In the genomic region with DNA sequence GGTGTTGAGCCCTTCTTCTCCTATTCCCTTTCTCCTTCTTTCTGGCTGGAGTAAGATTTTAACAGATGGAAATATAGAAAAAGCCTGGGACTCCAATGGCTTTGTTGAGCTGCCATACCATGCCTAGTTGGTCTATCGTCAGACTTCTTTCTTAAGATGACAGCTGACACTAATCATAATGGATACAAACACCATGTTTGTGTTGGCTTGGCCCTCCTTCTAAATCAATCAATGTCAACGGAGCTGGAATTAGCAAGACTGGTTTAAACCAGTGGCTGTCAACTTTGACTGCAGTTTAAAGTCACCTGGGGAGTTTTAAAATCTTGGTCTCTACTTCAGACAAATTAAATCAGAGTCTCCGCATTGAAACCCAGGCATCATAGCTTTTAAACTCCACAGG, we compare ENCODE assay signal across 14 cellular contexts.
A peak's percentile ranks its signal among the peaks of the same experiment; 100 is the strongest.
DNase-seq lines count a peak whose midpoint lies in the region; ATAC-seq lines count a peak whose summit lies in the region.
"Had no signal": no experiment of that assay in that cellular context is flagged by ENCODE, and none has a peak within 500 bp of the region (broad histone marks: within the 10 kb centered on the region; RNA-seq: fewer than 3 reads in every experiment).

No MANE protein-coding gene starts in this region.

- H2BK15ac ChIP-seq in neuronal stem cell (ENCODE audit: low read length) = no peak overlapping the region

- no peak overlapping the region for H4K8ac ChIP-seq in neuronal stem cell (ENCODE audit: low read depth, low read length)

- H4K91ac ChIP-seq in neuronal stem cell (ENCODE audit: low read depth, low read length, poor library complexity) = no peak overlapping the region

- H2BK12ac ChIP-seq in neuronal stem cell (ENCODE audit: low read length) = no peak overlapping the region

- ATAC-seq in HG03432 (IDR thresholded peaks at IDR 0.05; ENCODE audit: unreplicated experiment) = no peak
- ATAC-seq: CD8-positive, alpha-beta T cell; GM12878 had no signal

- H2BK5ac ChIP-seq in neuronal stem cell (ENCODE audit: low read length) = no peak overlapping the region

- no peak overlapping the region for H3K23ac ChIP-seq in neuronal stem cell (ENCODE audit: low read depth, low read length, poor library complexity)

- H2BK120ac ChIP-seq in neuronal stem cell (ENCODE audit: low read depth, low read length) = no peak overlapping the region

- H3K4me1 ChIP-seq in neuronal stem cell (ENCODE audit: control insufficient read depth in 2 of 2, insufficient read depth in 1 of 2, low read depth in 1 of 2, low read length in 2 of 2) = no peaks in the 10 kb centered on the region

- no peaks in the 10 kb centered on the region for H3K27me3 ChIP-seq in neuronal stem cell (ENCODE audit: control insufficient read depth in 3 of 3, insufficient read depth in 3 of 3, low read depth in 1 of 3, low read length in 3 of 3)
- H3K27me3 ChIP-seq: BLaER1 treated with 17β-estradiol and CSF1 and Interleukin-3, amounts not matched to agents 10 nM and 100 nM had no signal

- no peak overlapping the region for H3K4me3 ChIP-seq in neuronal stem cell (ENCODE audit: low read length in 2 of 2)
- H3K4me3 ChIP-seq: BLaER1 treated with 17β-estradiol and CSF1 and Interleukin-3, amounts not matched to agents 10 nM and 100 nM; GM12878 had no signal

- H3K79me1 ChIP-seq in neuronal stem cell (ENCODE audit: low read depth, low read length) = no peaks in the 10 kb centered on the region

- H3K27ac ChIP-seq in neuronal stem cell (replicated peaks; ENCODE audit: low read length) = no peak overlapping the region
- H3K27ac ChIP-seq: BLaER1 treated with 17β-estradiol and CSF1 and Interleukin-3, amounts not matched to agents 10 nM and 100 nM had no signal

- no peak overlapping the region for H3K9ac ChIP-seq in neuronal stem cell (ENCODE audit: low read depth, low read length, poor library complexity)
- H3K9ac ChIP-seq: BLaER1 treated with 17β-estradiol and CSF1 and Interleukin-3, amounts not matched to agents 10 nM and 100 nM had no signal

- H3K36me3 ChIP-seq in neuronal stem cell (replicated peaks in 1 of 2; ENCODE audit: control insufficient read depth in 2 of 2, insufficient read depth in 2 of 2, low read length in 2 of 2) = no peaks in the 10 kb centered on the region
- H3K36me3 ChIP-seq: BLaER1 treated with 17β-estradiol and CSF1 and Interleukin-3, amounts not matched to agents 10 nM and 100 nM had no signal

- H2AK5ac ChIP-seq in neuronal stem cell (ENCODE audit: low read depth, low read length) = no peak overlapping the region

- WGBS in neuronal stem cell (ENCODE audit: extremely low coverage in 2 of 2, insufficient read length in 2 of 2, insufficient replicate concordance in 1 of 2), 2 donors = no CpG with 5 or more reads among the region's 3 CpGs

- H3K4me2 ChIP-seq in neuronal stem cell (ENCODE audit: insufficient read depth, low read length, poor library complexity, severe bottlenecking) = no peak overlapping the region
- H3K4me2 ChIP-seq: BLaER1 treated with 17β-estradiol and CSF1 and Interleukin-3, amounts not matched to agents 10 nM and 100 nM had no signal

- H3K4ac ChIP-seq in neuronal stem cell (ENCODE audit: low read length) = no peak overlapping the region

- H3K18ac ChIP-seq in neuronal stem cell (ENCODE audit: low read length) = no peak overlapping the region

- no peak overlapping the region for H3K14ac ChIP-seq in neuronal stem cell (ENCODE audit: low read length)

- peak overlapping the region; percentile 18 for H2AFZ ChIP-seq in neuronal stem cell (ENCODE audit: low read length)

- peak; percentile 37 for DNase-seq in ELF-1 (ENCODE audit: low read depth, low spot score)
- peak; percentile 70 for DNase-seq in NCI-H82 (lab: John Stamatoyannopoulos, UW)
- DNase-seq in SK-N-DZ (ENCODE audit: low spot score) = peak; percentile 16
- DNase-seq in neuronal stem cell (ENCODE audit: low spot score) = no peak
- no peak for DNase-seq in RPMI8226
- no peak for DNase-seq in AML-193 (lab: John Stamatoyannopoulos, UW)
- DNase-seq: 8988T; Calu3; CD8-positive, alpha-beta T cell; DMS79 treated with DMSO at 0.1 percent for 48 hours; H9 had no signal

- no peaks in the 10 kb centered on the region for H3K9me3 ChIP-seq in neuronal stem cell (replicated peaks in 1 of 2; ENCODE audit: control insufficient read depth in 2 of 2, insufficient read depth in 1 of 2, low read depth in 1 of 2, low read length in 2 of 2)

Comparison
In these comparisons a context has a peak if more than half of its experiments do, and no peak if none do; other contexts are left out.
1. DNase-seq: peak in ELF-1 (single experiment), NCI-H82 (single experiment) and SK-N-DZ (single experiment); none in neuronal stem cell (single experiment), RPMI8226 (single experiment) and AML-193 (0 of 2).